ENCODE assay signal across 16 cellular contexts in the genomic region with DNA sequence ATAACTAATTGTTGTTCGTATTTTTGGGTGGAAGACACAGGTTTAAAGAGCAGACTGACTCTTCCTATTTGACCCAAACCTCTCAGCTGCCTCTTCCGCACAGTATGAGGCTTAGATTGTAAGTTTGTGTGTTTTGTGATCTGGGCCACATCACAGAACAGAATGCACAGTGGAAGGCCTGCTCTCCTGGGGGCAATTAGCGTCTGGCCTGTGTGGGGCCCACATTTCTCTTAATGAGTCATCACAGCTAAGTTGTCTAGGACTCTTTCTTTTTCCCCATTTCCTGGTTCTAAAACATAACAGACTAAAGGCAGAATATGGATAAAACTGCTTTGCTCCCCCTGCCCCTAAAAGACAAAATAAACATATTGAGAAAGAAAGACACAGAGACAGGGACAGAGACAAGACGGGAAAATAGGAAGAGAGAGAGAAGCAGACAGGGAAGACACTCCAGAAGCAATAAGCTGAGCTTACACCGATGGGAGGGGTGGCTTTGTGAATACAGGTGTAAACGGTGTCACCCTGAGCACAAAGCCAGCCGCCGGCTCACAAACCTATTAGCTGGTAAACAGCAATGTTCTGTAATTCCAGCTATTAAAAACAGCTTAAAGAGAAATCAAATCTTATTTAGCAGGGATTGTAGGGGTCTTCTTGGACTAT.
A peak's percentile ranks its signal among the peaks of the same experiment; 100 is the strongest.
DNase-seq lines count a peak whose midpoint lies in the region; ATAC-seq, FAIRE-seq and TF ChIP-seq lines count a peak whose summit lies in the region.
"Had no signal": no experiment of that assay in that cellular context is flagged by ENCODE, and none has a peak within 500 bp of the region (broad histone marks: within the 10 kb centered on the region; RNA-seq: fewer than 3 reads in every experiment).

No MANE protein-coding gene starts in this region.

- no peak for FAIRE-seq in HTR-8/SVneo (lab: Jason Lieb, UNC)
- FAIRE-seq: GM12891 had no signal

- TF ChIP-seq EP300 in suprapubic skin (IDR thresholded peaks at IDR 0.05): no peak

- no peak overlapping the region for H3K27ac ChIP-seq in suprapubic skin

- no peaks in the 10 kb centered on the region for H3K27me3 ChIP-seq in suprapubic skin

- no peaks in the 10 kb centered on the region for H3K4me1 ChIP-seq in suprapubic skin

- DNase-seq in DMS153 treated with DMSO at 0.1 percent for 48 hours (lab: John Stamatoyannopoulos, UW; ENCODE audit: unreplicated experiment): peak; percentile 68
- peak; percentile 23 to 30 for DNase-seq in NOMO-1 (lab: John Stamatoyannopoulos, UW; ENCODE audit: unreplicated experiment in 2 of 2)
- no peak for DNase-seq in A172 (ENCODE audit: low spot score)
- no peak for DNase-seq in HTR-8/SVneo (ENCODE audit: insufficient read length, low spot score)
- no peak for DNase-seq in stimulated activated CD4-positive, alpha-beta T cell treated with anti-CD3 and anti-CD28 coated beads, Interleukin-12 subunit alpha, Interleukin-12 subunit beta, amount 100 ng/mL, for 4 hours
- DNase-seq in suprapubic skin (ENCODE audit: low spot score in 2 of 2): no peak
- DNase-seq: activated B cell treated with CpG ODN at 0.5 μM for 24 hours; activated T-cell treated with anti-CD3 and anti-CD28 coated beads for 4 hours; amniotic stem cell; DMS 273 treated with DMSO at 0.1 percent for 48 hours; mucosa of descending colon; NCI-H1436; NK-92 treated with Interleukin-12 subunit alpha and Interleukin-12 subunit beta, amount 100 ng/mL, for 24 hours had no signal

- 45% methylated on average over 8 of the region's 8 CpGs for WGBS in suprapubic skin

- no peak for TF ChIP-seq POLR2A in suprapubic skin (IDR thresholded peaks at IDR 0.05)

- TF ChIP-seq CTCF in suprapubic skin (IDR thresholded peaks at IDR 0.05): no peak

- H3K9me3 ChIP-seq in suprapubic skin: no peaks in the 10 kb centered on the region

- no peak overlapping the region for H3K4me3 ChIP-seq in suprapubic skin
- H3K4me3 ChIP-seq: mucosa of descending colon had no signal

- ATAC-seq in GM19351 (IDR thresholded peaks at IDR 0.05; ENCODE audit: unreplicated experiment): peak; percentile 54
- peak; percentile 65 for ATAC-seq in HG03159 (IDR thresholded peaks at IDR 0.05; ENCODE audit: unreplicated experiment)
- ATAC-seq: mucosa of descending colon had no signal

- H3K36me3 ChIP-seq in suprapubic skin: no peaks in the 10 kb centered on the region

Comparison
In these comparisons a context has a peak if more than half of its experiments do, and no peak if none do; other contexts are left out.
1. DNase-seq: peak in DMS153 treated with DMSO at 0.1 percent for 48 hours (single experiment) and NOMO-1 (2 of 2); none in A172 (single experiment), HTR-8/SVneo (single experiment), stimulated activated CD4-positive, alpha-beta T cell treated with anti-CD3 and anti-CD28 coated beads, Interleukin-12 subunit alpha, Interleukin-12 subunit beta, amount 100 ng/mL, for 4 hours (single experiment) and suprapubic skin (0 of 2).